13 cellular contexts compared by ENCODE assay signal in the genomic region with DNA sequence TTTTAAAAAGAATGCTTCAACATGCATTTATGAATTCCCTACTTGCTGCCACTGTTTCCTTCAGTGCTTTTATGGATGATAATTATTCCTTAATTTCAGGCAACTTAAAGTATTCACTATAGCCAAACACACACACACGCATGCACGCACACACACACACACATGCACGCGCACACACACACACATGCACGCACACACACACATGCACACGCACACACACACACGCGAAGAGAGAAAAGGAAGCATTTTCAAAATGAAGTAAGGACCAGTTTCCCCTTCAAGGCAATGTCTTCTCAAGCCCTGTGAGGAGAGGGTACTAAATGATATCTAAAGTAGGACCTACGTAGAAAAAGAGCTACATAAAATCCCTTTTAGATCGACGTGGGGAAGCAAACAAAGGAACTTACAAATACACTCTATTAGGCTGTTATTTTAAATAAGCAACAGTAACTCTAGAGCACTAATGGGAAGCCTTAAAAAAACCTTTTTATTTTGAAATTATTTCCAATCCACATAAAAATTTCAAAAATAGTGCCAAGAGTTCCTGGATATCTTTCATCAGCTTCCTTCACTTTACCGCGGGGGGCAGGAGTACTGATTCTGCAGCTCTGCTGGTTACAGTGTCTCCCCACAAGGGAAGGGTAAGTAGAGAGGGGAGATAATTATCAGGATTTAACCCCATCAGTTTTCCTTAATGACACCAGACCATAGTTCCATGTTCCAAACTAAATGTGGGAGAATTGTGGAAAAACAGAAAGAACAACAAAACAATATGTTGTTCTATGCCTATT. TPM values are rescaled to one million over a fixed set of nuclear protein-coding genes. Genes with fewer than 3 reads are reported as not detected.
A peak's percentile ranks its signal among the peaks of the same experiment; 100 is the strongest.
DNase-seq lines count a peak whose midpoint lies in the region; ATAC-seq and TF ChIP-seq lines count a peak whose summit lies in the region.
"Had no signal": no experiment of that assay in that cellular context is flagged by ENCODE, and none has a peak within 500 bp of the region (broad histone marks: within the 10 kb centered on the region; RNA-seq: fewer than 3 reads in every experiment).

No MANE protein-coding gene starts in this region.

- H3K27ac Mint-ChIP-seq in endothelial cell (ENCODE audit: unreplicated experiment) = no peak overlapping the region

- peaks cover 44% of the 10 kb centered on the region for H3K4me1 Mint-ChIP-seq in endothelial cell (ENCODE audit: unreplicated experiment)

- H3K27me3 ChIP-seq in BLaER1 treated with 17β-estradiol and CSF1 and Interleukin-3, amounts not matched to agents 10 nM and 100 nM = no peaks in the 10 kb centered on the region

- TF ChIP-seq CTCF in endothelial cell (IDR thresholded peaks at IDR 0.05; ENCODE audit: unreplicated experiment) = no peak

- peaks cover 5% of the 10 kb centered on the region for H3K27me3 Mint-ChIP-seq in endothelial cell (ENCODE audit: unreplicated experiment)

- intact Hi-C loops in left ventricle myocardium superior (cut with micrococcal nuclease) = no loop called here

- peak overlapping the region; percentile 64 to 87 (median 77) for H3K4me2 ChIP-seq in BLaER1 treated with 17β-estradiol and CSF1 and Interleukin-3, amounts not matched to agents 10 nM and 100 nM

- peak overlapping the region in 7 of 11 experiments; percentile 10 to 53 (median 30); a peak in 10 of 22 replicates for H3K27ac ChIP-seq in BLaER1 treated with 17β-estradiol and CSF1 and Interleukin-3, amounts not matched to agents 10 nM and 100 nM
- no peak overlapping the region for H3K27ac ChIP-seq in SK-N-MC
- H3K27ac ChIP-seq: C4-2B, coronary artery had no signal

- peaks cover 55 to 72% (median 65%) of the 10 kb centered on the region in 10 experiments for H3K4me1 ChIP-seq in BLaER1 treated with 17β-estradiol and CSF1 and Interleukin-3, amounts not matched to agents 10 nM and 100 nM

- H3K9me3 ChIP-seq in BLaER1 treated with 17β-estradiol and CSF1 and Interleukin-3, amounts not matched to agents 10 nM and 100 nM (replicated peaks in 1 of 11) = no peaks in the 10 kb centered on the region
- H3K9me3 ChIP-seq in SK-N-MC (ENCODE audit: low read depth, low read length) = no peaks in the 10 kb centered on the region

- H3K4me3 ChIP-seq in BLaER1 treated with 17β-estradiol and CSF1 and Interleukin-3, amounts not matched to agents 10 nM and 100 nM = no peak overlapping the region
- peak overlapping the region; percentile 42 for H3K4me3 ChIP-seq in SK-N-MC
- H3K4me3 ChIP-seq: coronary artery had no signal

- DNase-seq in GF-D8 (lab: John Stamatoyannopoulos, UW) (peak; percentile 40), SK-N-MC (ENCODE audit: low read depth, low spot score) (no peak), endothelial cell (ENCODE audit: low spot score) (no peak), left ventricle myocardium superior (no peak)
- DNase-seq in activated effector memory CD4-positive, alpha-beta T cell treated with anti-CD3 and anti-CD28 coated beads, Interleukin-2, amount 50 U/mL, for 16 hours = no peak
- DNase-seq: KG1; NCI-H2081; stimulated activated CD4-positive, alpha-beta T cell treated with anti-CD3 and anti-CD28 coated beads, Interleukin-4, amount 100 ng/mL, for 24 hours had no signal

- peak overlapping the region; percentile 22 for H3K4me3 Mint-ChIP-seq in endothelial cell (ENCODE audit: unreplicated experiment)

- peaks cover 13 to 95% (median 57%) of the 10 kb centered on the region in 11 experiments; a peak in 20 of 22 replicates for H4K20me1 ChIP-seq in BLaER1 treated with 17β-estradiol and CSF1 and Interleukin-3, amounts not matched to agents 10 nM and 100 nM

- H3K36me3 ChIP-seq in BLaER1 treated with 17β-estradiol and CSF1 and Interleukin-3, amounts not matched to agents 10 nM and 100 nM = peaks cover 6 to 34% (median 14%) of the 10 kb centered on the region in 11 experiments; a peak in 16 of 22 replicates
- H3K36me3 ChIP-seq in SK-N-MC (ENCODE audit: insufficient read depth, low read length) = no peaks in the 10 kb centered on the region

- peaks cover 17% of the 10 kb centered on the region for H3K36me3 Mint-ChIP-seq in endothelial cell (ENCODE audit: low read depth, unreplicated experiment)

- H3K9ac ChIP-seq in BLaER1 treated with 17β-estradiol and CSF1 and Interleukin-3, amounts not matched to agents 10 nM and 100 nM = peak overlapping the region in 7 of 11 experiments; percentile 4 to 51 (median 16); a peak in 5 of 22 replicates
- H3K9ac ChIP-seq in SK-N-MC (ENCODE audit: insufficient read length) = no peak overlapping the region

- ATAC-seq in HG03520 (IDR thresholded peaks at IDR 0.05; ENCODE audit: unreplicated experiment) = no peak
- no peak for ATAC-seq in GM21619 (IDR thresholded peaks at IDR 0.05; ENCODE audit: unreplicated experiment)
- ATAC-seq in left ventricle myocardium superior = no peak

- no peaks in the 10 kb centered on the region for H3K9me3 Mint-ChIP-seq in endothelial cell (ENCODE audit: unreplicated experiment)

RNA-seq across cellular contexts. Expression of gene IRF2, which starts 13.7 kb away (rescaled TPM):
- total RNA-seq in endothelial cell (ENCODE audit: unreplicated experiment) (27.6 TPM), left ventricle myocardium superior (33.0 TPM)
